Comparison of ENCODE assay signal across 21 cellular contexts in genomic region chr22:29489127-29489781, GRCh38. TPM values are rescaled to one million over a fixed set of nuclear protein-coding genes. Genes with fewer than 3 reads are reported as not detected.
"Had no signal": no experiment of that assay in that cellular context is flagged by ENCODE, and none has a peak within 500 bp of the region (broad histone marks: within the 10 kb centered on the region; RNA-seq: fewer than 3 reads in every experiment).

No MANE protein-coding gene starts in this region.

RNA-seq across cellular contexts. Expression of gene NEFH, which starts 9.2 kb away (rescaled TPM):
- total RNA-seq: esophagus mucosa had no signal

RNA-seq across cellular contexts. Expression of gene RFPL1, which starts 50.9 kb away (rescaled TPM):
- total RNA-seq: colonic mucosa; dermis microvascular lymphatic vessel endothelial cell; endodermal cell; esophagus mucosa; fibroblast of lung; glomerular endothelial cell; heart left ventricle; kidney epithelial cell; left colon; left ventricle myocardium superior; lung; naive thymus-derived CD8-positive, alpha-beta T cell; osteoblast; pulmonary artery endothelial cell; sciatic nerve; skeletal muscle tissue; stomach; thoracic aorta; transverse colon; ureter had no signal
- polyA plus RNA-seq: fibroblast of lung, heart left ventricle, lung, neural cell, stomach had no signal
